Comparison of ENCODE assay signal across 11 cellular contexts in the genomic region with DNA sequence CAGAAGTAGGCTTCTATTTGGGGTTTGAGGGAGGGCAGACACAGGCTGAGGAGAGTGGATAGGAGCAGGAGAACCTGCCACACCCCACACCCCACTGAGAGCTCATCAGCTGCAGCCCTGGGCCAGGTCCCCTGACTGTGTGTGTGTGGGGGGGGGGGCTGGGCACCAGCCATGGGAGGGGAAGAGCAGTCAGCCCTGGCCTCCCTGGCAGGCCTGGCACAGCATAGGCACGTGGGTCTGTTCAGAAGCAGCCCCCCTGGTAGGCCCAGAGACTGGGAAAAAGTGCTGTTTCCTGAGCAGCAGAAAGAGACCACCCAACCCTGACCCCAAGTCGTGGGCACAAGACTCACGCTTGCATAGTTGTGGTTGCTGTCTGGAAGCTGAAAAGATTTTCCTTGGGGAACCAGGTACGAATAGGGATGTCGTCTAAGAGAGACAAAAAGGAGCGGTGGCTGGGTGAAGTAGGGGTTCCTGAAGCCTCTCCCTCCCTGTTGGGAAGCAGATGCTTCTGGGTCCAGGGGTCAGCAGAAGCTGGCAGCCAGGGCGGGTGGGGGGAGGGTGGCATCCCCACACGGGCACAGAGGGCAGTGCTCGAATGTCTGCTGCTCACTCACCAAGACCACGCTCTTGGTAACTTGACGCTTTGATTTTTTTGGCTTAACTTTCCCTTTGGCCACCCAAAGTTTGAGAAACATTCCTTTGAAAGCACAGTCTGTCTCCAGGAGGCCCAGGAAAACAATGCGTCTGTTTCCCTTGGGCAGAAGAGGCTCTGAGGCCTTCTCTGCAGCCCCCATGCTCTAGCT. TPM values are rescaled to one million over a fixed set of nuclear protein-coding genes. Genes with fewer than 3 reads are reported as not detected.
DNase-seq lines count a peak whose midpoint lies in the region; ATAC-seq and TF ChIP-seq lines count a peak whose summit lies in the region.
"Had no signal": no experiment of that assay in that cellular context is flagged by ENCODE, and none has a peak within 500 bp of the region (broad histone marks: within the 10 kb centered on the region; RNA-seq: fewer than 3 reads in every experiment).

No MANE protein-coding gene starts in this region.

- peaks cover 73% of the 10 kb centered on the region for H3K4me1 ChIP-seq in CD8-positive, alpha-beta memory T cell (ENCODE audit: insufficient read depth, low read length)

- CTCF ChIA-PET in CD8-positive, alpha-beta memory T cell (lab: Charles Lee), result interaction anchor here (0.8 to 1.5 kb wide), 3 partner anchors 10 to 33 kb away, joined by 3 to 4 read pairs (median 3); partner anchors contain the start of genes EXD3 and NOXA1

- no peak for ATAC-seq in naive B cell (ENCODE audit: low read depth in 2 of 2)
- no peak for ATAC-seq in GM21529 (IDR thresholded peaks at IDR 0.05; ENCODE audit: unreplicated experiment)

- POLR2A ChIA-PET in CD8-positive, alpha-beta memory T cell (lab: Charles Lee), result no interaction called here

- DNase-seq in CD8-positive, alpha-beta memory T cell, result peak in 1 of 5 donors; percentile 0
- DNase-seq in caudate nucleus (lab: John Stamatoyannopoulos, UW) (no peak), naive B cell (no peak), NCI-H526 (lab: John Stamatoyannopoulos, UW) (no peak), UCSD-AML1 (lab: John Stamatoyannopoulos, UW; ENCODE audit: unreplicated experiment) (no peak), NCI-H2029 (lab: John Stamatoyannopoulos, UW) (no peak)
- DNase-seq: stimulated activated CD8-positive, alpha-beta memory T cell treated with anti-CD3 and anti-CD28 coated beads, Interleukin-4, amount 100 ng/mL, for 48 hours had no signal

- H3K36me3 Mint-ChIP-seq in CD8-positive, alpha-beta memory T cell, result peaks cover 0 to 11% (median 0%) of the 10 kb centered on the region in 3 donors
- no peaks in the 10 kb centered on the region for H3K36me3 Mint-ChIP-seq in naive B cell

- H3K27me3 ChIP-seq in CD8-positive, alpha-beta memory T cell (ENCODE audit: insufficient read depth, low read length, poor library complexity, severe bottlenecking), result no peaks in the 10 kb centered on the region

- no peaks in the 10 kb centered on the region for H3K9me3 Mint-ChIP-seq in CD8-positive, alpha-beta memory T cell
- H3K9me3 Mint-ChIP-seq in naive B cell, result peaks cover 0 to 1% (median 0%) of the 10 kb centered on the region in 7 donors

- no peaks in the 10 kb centered on the region for H3K36me3 ChIP-seq in CD8-positive, alpha-beta memory T cell (ENCODE audit: insufficient read depth, low read length)

- peak overlapping the region in 4 of 7 donors; percentile 33 to 70 (median 45) for H3K4me3 Mint-ChIP-seq in CD8-positive, alpha-beta memory T cell
- H3K4me3 Mint-ChIP-seq in naive B cell, result peak overlapping the region in 6 of 8 donors; percentile 18 to 76 (median 56)

- H3K9me3 ChIP-seq in CD8-positive, alpha-beta memory T cell (ENCODE audit: low read length), result no peaks in the 10 kb centered on the region

- no peak for TF ChIP-seq CTCF in 22Rv1 (IDR thresholded peaks at IDR 0.05)

- H3K27me3 Mint-ChIP-seq in CD8-positive, alpha-beta memory T cell, result no peaks in the 10 kb centered on the region
- H3K27me3 Mint-ChIP-seq in naive B cell, result no peaks in the 10 kb centered on the region

- H3K4me3 ChIP-seq in CD8-positive, alpha-beta memory T cell (ENCODE audit: low read length), result no peak overlapping the region

- H3K4me1 Mint-ChIP-seq in CD8-positive, alpha-beta memory T cell, result peaks cover 17 to 52% (median 26%) of the 10 kb centered on the region in 3 donors
- H3K4me1 Mint-ChIP-seq in naive B cell, result peaks cover 22 to 25% (median 23%) of the 10 kb centered on the region in 3 donors

- H3K27ac Mint-ChIP-seq in CD8-positive, alpha-beta memory T cell, result peak overlapping the region in 3 of 8 donors; percentile 38 to 71 (median 55)
- H3K27ac Mint-ChIP-seq in naive B cell, result peak overlapping the region in 2 of 6 donors; percentile 78 to 82

- H3K27ac ChIP-seq in 22Rv1, result peak overlapping the region; percentile 17; the same call in 1 of the 2 replicates
- no peak overlapping the region for H3K27ac ChIP-seq in CD8-positive, alpha-beta memory T cell (ENCODE audit: low read depth, low read length)
- peak overlapping the region; percentile 44 for H3K27ac ChIP-seq in caudate nucleus (ENCODE audit: low read depth, low read length)
- H3K27ac ChIP-seq: KMS-11 had no signal

RNA-seq across cellular contexts. Expression of gene NSMF, which starts 2.9 kb away (rescaled TPM):
- 10 to 100 TPM; 40.9 to 42.8 TPM for total RNA-seq in CD8-positive, alpha-beta memory T cell
- polyA plus RNA-seq in CD8-positive, alpha-beta memory T cell, result 15.4 TPM
- 1 to 10 TPM in 5 of 6 donors, not detected in 1; 2.7 to 7.6 (median 3.7) TPM for polyA plus RNA-seq in naive B cell (ENCODE audit: low read depth in 6 of 6)

RNA-seq across cellular contexts. Expression of gene ENTPD8, which starts 15.1 kb away (rescaled TPM):
- total RNA-seq in CD8-positive, alpha-beta memory T cell, result not detected
- polyA plus RNA-seq in CD8-positive, alpha-beta memory T cell, result not detected
- polyA plus RNA-seq in naive B cell (ENCODE audit: low read depth in 6 of 6), result not detected
- total RNA-seq: omental fat pad had no signal

RNA-seq across cellular contexts. Expression of gene NOXA1, which starts 33.1 kb away (rescaled TPM):
- total RNA-seq in CD8-positive, alpha-beta memory T cell, result under 1 TPM; 0.66 to 0.74 TPM
- polyA plus RNA-seq in CD8-positive, alpha-beta memory T cell, result 1.3 TPM
- polyA plus RNA-seq in naive B cell (ENCODE audit: low read depth in 6 of 6), result 1 to 10 TPM in 5 of 6 donors, not detected in 1; 1.3 to 2.3 (median 1.6) TPM

RNA-seq across cellular contexts. Expression of gene EXD3, which starts 33.3 kb away (rescaled TPM):
- total RNA-seq in CD8-positive, alpha-beta memory T cell, result 1 to 10 TPM; 4.8 to 6.6 TPM
- polyA plus RNA-seq in CD8-positive, alpha-beta memory T cell, result 6.7 TPM
- polyA plus RNA-seq in naive B cell (ENCODE audit: low read depth in 6 of 6), result 1 to 10 TPM in 5 of 6 donors, not detected in 1; 2.3 to 7.5 (median 4.5) TPM
